ENCODE assay signal across 8 cellular contexts in genomic region chr11:67884734-67885518, GRCh38.
DNase-seq lines count a peak whose midpoint lies in the region; ATAC-seq and TF ChIP-seq lines count a peak whose summit lies in the region.
"Not testable (repeated sequence)": the region's sequence is repeated elsewhere in the genome, so short reads cannot be mapped to it uniquely, and the experiment has no call there.

No MANE protein-coding gene starts in this region.

- not testable (repeated sequence) for TF ChIP-seq CTCF in PC-9 (conservative IDR thresholded peaks at IDR 0.05); lower lobe of right lung (IDR thresholded peaks at IDR 0.05); sigmoid colon (IDR thresholded peaks at IDR 0.05); transverse colon (IDR thresholded peaks at IDR 0.05)

- POLR2A ChIA-PET in PC-9 (lab: Charles Lee; ENCODE audit: unreplicated experiment), result interaction anchor here (0.6 kb wide), 1 partner anchor 600 kb away, joined by 19 read pairs; no protein-coding TSS in a partner anchor
- POLR2A ChIA-PET in activated CD4-positive, alpha-beta T cell treated with anti-CD3 and anti-CD28 coated beads, Interleukin-2, amount 10 ng/mL, durations not matched to agents 7 days and 5 days (lab: Charles Lee), result interaction anchor here (0.6 kb wide), 1 partner anchor 243 kb away, joined by 5 read pairs; no protein-coding TSS in a partner anchor

- not testable (repeated sequence) for H2AFZ ChIP-seq in PC-9

- not testable (repeated sequence) for H3K36me3 ChIP-seq in PC-9 (ENCODE audit: low read depth); lower lobe of right lung; sigmoid colon; transverse colon

- H3K9me3 ChIP-seq in PC-9 (ENCODE audit: insufficient read depth, low read depth); lower lobe of right lung; sigmoid colon; transverse colon: not testable (repeated sequence)

- H3K27me3 ChIP-seq in PC-9 (ENCODE audit: insufficient read depth, low read depth), result peaks cover 93% of the 10 kb centered on the region
- H3K27me3 ChIP-seq in lower lobe of right lung (ENCODE audit: low read depth); sigmoid colon; transverse colon: not testable (repeated sequence)

- H3K27me3 Mint-ChIP-seq in activated CD4-positive, alpha-beta T cell treated with anti-CD3 and anti-CD28 coated beads, Interleukin-2, amount 10 ng/mL, durations not matched to agents 7 days and 5 days, result not testable (repeated sequence)

- TF ChIP-seq EP300 in sigmoid colon (IDR thresholded peaks at IDR 0.05); transverse colon (IDR thresholded peaks at IDR 0.05; ENCODE audit: low read depth): not testable (repeated sequence)

- H3K4me3 ChIP-seq in PC-9, lower lobe of right lung: not testable (repeated sequence)
- H3K4me3 ChIP-seq in sigmoid colon, result peak overlapping the region in 3 of 4 donors; percentile 18 to 31 (median 29)
- peak overlapping the region in 3 of 4 donors; percentile 27 to 39 (median 32) for H3K4me3 ChIP-seq in transverse colon

- not testable (repeated sequence) for ATAC-seq in lower lobe of right lung

- 5 to 29% methylated on average over 18 of the region's 18 CpGs for WGBS in sigmoid colon, 2 donors
- WGBS in transverse colon (ENCODE audit: low coverage in 1 of 2), 2 donors, result 13 to 23% methylated on average over 7 to 18 of the region's 18 CpGs

- H3K27ac ChIP-seq in PC-9, result not testable (repeated sequence)
- peak overlapping the region; percentile 46 for H3K27ac ChIP-seq in lower lobe of right lung
- H3K27ac ChIP-seq in sigmoid colon, result peak overlapping the region in 1 of 4 donors; percentile 5
- peak overlapping the region; percentile 74 to 82 (median 76) for H3K27ac ChIP-seq in transverse colon

- H4K20me1 ChIP-seq in PC-9 (ENCODE audit: insufficient read depth), result not testable (repeated sequence)

- not testable (repeated sequence) for H3K4me1 ChIP-seq in PC-9 (replicated peaks; ENCODE audit: insufficient read depth); lower lobe of right lung; sigmoid colon
- peaks cover 0 to 28% (median 3%) of the 10 kb centered on the region in 4 donors for H3K4me1 ChIP-seq in transverse colon

- intact Hi-C loops in PC-9 (cut with micrococcal nuclease; ENCODE audit: unreplicated experiment); lower lobe of right lung (cut with DNase I); sigmoid colon (cut with DNase I); transverse colon (cut with DNase I; ENCODE audit: low total_unique reads): not testable (repeated sequence)

- CTCF ChIA-PET in PC-9 (lab: Charles Lee), result not testable (repeated sequence)
- CTCF ChIA-PET in activated CD4-positive, alpha-beta T cell treated with anti-CD3 and anti-CD28 coated beads, Interleukin-2, amount 10 ng/mL, durations not matched to agents 7 days and 5 days (lab: Charles Lee), result interaction anchor here (1.8 kb wide), 1 partner anchor 71 kb away, joined by 7 read pairs; no protein-coding TSS in a partner anchor

- H3K27ac Mint-ChIP-seq in activated CD4-positive, alpha-beta T cell treated with anti-CD3 and anti-CD28 coated beads, Interleukin-2, amount 10 ng/mL, durations not matched to agents 7 days and 5 days, result peak overlapping the region; percentile 97

- H3K79me2 ChIP-seq in PC-9 (ENCODE audit: low read depth), result not testable (repeated sequence)

- peaks cover 28% of the 10 kb centered on the region for H3K4me1 Mint-ChIP-seq in activated CD4-positive, alpha-beta T cell treated with anti-CD3 and anti-CD28 coated beads, Interleukin-2, amount 10 ng/mL, durations not matched to agents 7 days and 5 days

- H3K4me2 ChIP-seq in PC-9, result peak overlapping the region; percentile 17; the same call in 1 of the 2 replicates

- H3K9me3 Mint-ChIP-seq in activated CD4-positive, alpha-beta T cell treated with anti-CD3 and anti-CD28 coated beads, Interleukin-2, amount 10 ng/mL, durations not matched to agents 7 days and 5 days, result not testable (repeated sequence)

- peak overlapping the region; percentile 80 for H3K4me3 Mint-ChIP-seq in activated CD4-positive, alpha-beta T cell treated with anti-CD3 and anti-CD28 coated beads, Interleukin-2, amount 10 ng/mL, durations not matched to agents 7 days and 5 days

- TF ChIP-seq POLR2A in sigmoid colon (IDR thresholded peaks at IDR 0.05); transverse colon (IDR thresholded peaks at IDR 0.05): not testable (repeated sequence)

- not testable (repeated sequence) for H3F3A ChIP-seq in PC-9 (ENCODE audit: insufficient read depth, low read depth)

- not testable (repeated sequence) for BruUV-seq in PC-9 (replicated peaks; lab: Mats Ljungman, UMichigan)

- not testable (repeated sequence) for H3K36me3 Mint-ChIP-seq in activated CD4-positive, alpha-beta T cell treated with anti-CD3 and anti-CD28 coated beads, Interleukin-2, amount 10 ng/mL, durations not matched to agents 7 days and 5 days (ENCODE audit: low read depth)

- in situ Hi-C loops in transverse colon (cut with MboI; ENCODE audit: low pct_ligation_motif_present in 1 of 4, low pct_unique_long_range_greater_than_20kb in 1 of 4, low sequenced_read_pairs in 3 of 4), result not testable (repeated sequence)

- H3K9me2 ChIP-seq in PC-9 (ENCODE audit: insufficient read depth), result not testable (repeated sequence)

- peak; percentile 35 for DNase-seq in Daoy (ENCODE audit: low read depth)
- not testable (repeated sequence) for DNase-seq in PC-9, lower lobe of right lung, sigmoid colon
- peak; percentile 48 for DNase-seq in activated CD4-positive, alpha-beta T cell treated with anti-CD3 and anti-CD28 coated beads, Interleukin-2, amount 10 ng/mL, durations not matched to agents 7 days and 5 days
- DNase-seq in activated gamma-delta T cell treated with Interleukin-2 at 50 U/mL for 16 hours, result peak; percentile 4
- peak; percentile 19 for DNase-seq in effector CD4-positive, alpha-beta T cell
- peak; percentile 36 for DNase-seq in transverse colon
